In genomic region chr6:139380168-139380567, GRCh38 we compare ENCODE assay signal across 2 cellular contexts.
A peak's percentile ranks its signal among the peaks of the same experiment; 100 is the strongest.
TF ChIP-seq lines count a peak whose summit lies in the region.

No MANE protein-coding gene starts in this region.

TF ChIP-seq in IMR-90, 13 proteins besides CTCF, POLR2A, EP300 and RAD21:
- TF ChIP-seq MXI1 (IDR thresholded peaks at IDR 0.05; ENCODE audit: borderline replicate concordance, low read depth, low read length) (no peak), USF2 (IDR thresholded peaks at IDR 0.05; ENCODE audit: low read depth, low read length) (no peak), SMC3 (IDR thresholded peaks at IDR 0.05; ENCODE audit: low read depth, low read length) (no peak), MAZ (IDR thresholded peaks at IDR 0.05; ENCODE audit: borderline replicate concordance, low read depth, low read length) (no peak), ELK1 (IDR thresholded peaks at IDR 0.05; ENCODE audit: borderline replicate concordance, low read depth, low read length) (no peak), NFE2L2 (IDR thresholded peaks at IDR 0.05; ENCODE audit: low read depth, low read length) (no peak), MAFK (IDR thresholded peaks at IDR 0.05; ENCODE audit: low read depth, low read length) (no peak), RCOR1 (IDR thresholded peaks at IDR 0.05; ENCODE audit: insufficient replicate concordance, low read length) (no peak), BHLHE40 (IDR thresholded peaks at IDR 0.05; ENCODE audit: low read depth, low read length) (no peak), RFX5 (IDR thresholded peaks at IDR 0.05; ENCODE audit: low read depth, low read length) (no peak), CHD1 (IDR thresholded peaks at IDR 0.05; ENCODE audit: low read depth, low read length) (no peak)

TF ChIP-seq in K562, 482 proteins besides CTCF, POLR2A, EP300 and RAD21:
- TF ChIP-seq TEAD4 (IDR thresholded peaks at IDR 0.05; ENCODE audit: low read length) = peak; percentile 20; the same call in 1 of the 2 replicates
- TF ChIP-seq TEAD4 (CRISPR knock-in tag; IDR thresholded peaks at IDR 0.05; ENCODE audit: borderline replicate concordance) = no peak
- no peak for TF ChIP-seq ZNF282 (CRISPR knock-in tag; IDR thresholded peaks at IDR 0.05)
- TF ChIP-seq TBP (optimal IDR thresholded peaks at IDR 0.05; ENCODE audit: low read depth, low read length) = peak; percentile 13
- peak; percentile 23; the same call in 1 of the 2 replicates for TF ChIP-seq ZFX (CRISPR knock-in tag; IDR thresholded peaks at IDR 0.05)
- peak; percentile 93 for TF ChIP-seq SPI1 (IDR thresholded peaks at IDR 0.05; ENCODE audit: borderline replicate concordance, low read depth, low read length)
